ENCODE assay signal across 25 cellular contexts in genomic region chr3:154728285-154728684, GRCh38.
"Had no signal": no experiment of that assay in that cellular context is flagged by ENCODE, and none has a peak within 500 bp of the region (broad histone marks: within the 10 kb centered on the region; RNA-seq: fewer than 3 reads in every experiment).

No MANE protein-coding gene starts in this region.

- H3K9me3 ChIP-seq: gastrocnemius medialis, lower lobe of right lung, ovary, psoas muscle, sigmoid colon, spleen, thoracic aorta, tibial nerve, upper lobe of right lung, uterus had no signal

- H3K4me1 Mint-ChIP-seq: naive thymus-derived CD8-positive, alpha-beta T cell; stimulated activated memory B cell treated with anti-CD40 and anti-IgM and Interleukin-4, amounts not matched to agents 10 μg/mL and 1 μg/mL and 100 μg/mL, for 72 hours had no signal

- H3K27me3 ChIP-seq: gastrocnemius medialis, ovary, sigmoid colon, spleen, tibial nerve, upper lobe of right lung, uterus had no signal

- H3K27me3 Mint-ChIP-seq: dendritic cell treated with granulocyte-macrophage colony-stimulating factor and Interleukin-4, amounts not matched to agents 40 ng/mL and 50 ng/mL, for 4 days; naive thymus-derived CD8-positive, alpha-beta T cell; stimulated activated memory B cell treated with anti-CD40 and anti-IgM and Interleukin-4, amounts not matched to agents 10 μg/mL and 1 μg/mL and 100 μg/mL, for 72 hours; stimulated activated naive CD8-positive, alpha-beta T cell treated with anti-CD3 and anti-CD28 coated beads, Interleukin-15, Interleukin-2, amounts not matched to agents 100 ng/mL and 50 ng/mL, for 24 hours had no signal

- H3K27ac Mint-ChIP-seq: dendritic cell treated with granulocyte-macrophage colony-stimulating factor and Interleukin-4, amounts not matched to agents 40 ng/mL and 50 ng/mL, for 4 days; endodermal cell; naive thymus-derived CD8-positive, alpha-beta T cell; stimulated activated memory B cell treated with anti-CD40 and anti-IgM and Interleukin-4, amounts not matched to agents 10 μg/mL and 1 μg/mL and 100 μg/mL, for 72 hours; stimulated activated naive CD8-positive, alpha-beta T cell treated with anti-CD3 and anti-CD28 coated beads, Interleukin-15, Interleukin-2, amounts not matched to agents 100 ng/mL and 50 ng/mL, for 24 hours had no signal

- H3K9me3 Mint-ChIP-seq: endodermal cell; stimulated activated naive CD8-positive, alpha-beta T cell treated with anti-CD3 and anti-CD28 coated beads, Interleukin-15, Interleukin-2, amounts not matched to agents 100 ng/mL and 50 ng/mL, for 24 hours had no signal

- H3K27ac ChIP-seq: epithelial cell of prostate, gastrocnemius medialis, lower lobe of right lung, ovary, psoas muscle, sigmoid colon, spleen, thoracic aorta, tibial nerve, upper lobe of right lung, uterus had no signal

- DNase-seq: effector CD8-positive, alpha-beta T cell; endodermal cell; foreskin fibroblast; gastrocnemius medialis; head of caudate nucleus; left ventricle myocardium superior; lower lobe of right lung; naive thymus-derived CD8-positive, alpha-beta T cell; occipital lobe; ovary; posterior cingulate gyrus; psoas muscle; right cardiac atrium; sigmoid colon; spleen; stimulated activated CD4-positive, alpha-beta T cell treated with anti-CD3 and anti-CD28 coated beads, Interleukin-4, amount 100 ng/mL, for 4 hours; upper lobe of right lung; uterus had no signal

- ATAC-seq: esophagus mucosa; gastrocnemius medialis; left ventricle myocardium superior; lower lobe of right lung; naive thymus-derived CD8-positive, alpha-beta T cell; psoas muscle; right cardiac atrium; stimulated activated memory B cell treated with anti-CD40 and anti-IgM and Interleukin-4, amounts not matched to agents 10 μg/mL and 1 μg/mL and 100 μg/mL, for 72 hours; upper lobe of right lung had no signal

- H3K36me3 Mint-ChIP-seq: naive thymus-derived CD8-positive, alpha-beta T cell; stimulated activated memory B cell treated with anti-CD40 and anti-IgM and Interleukin-4, amounts not matched to agents 10 μg/mL and 1 μg/mL and 100 μg/mL, for 72 hours had no signal

- H3K36me3 ChIP-seq: gastrocnemius medialis, lower lobe of right lung, ovary, sigmoid colon, spleen, thoracic aorta, tibial nerve, upper lobe of right lung, uterus had no signal

- H3K4me1 ChIP-seq: gastrocnemius medialis, lower lobe of right lung, psoas muscle, sigmoid colon, spleen, tibial nerve, upper lobe of right lung, uterus had no signal

- H3K4me3 ChIP-seq: gastrocnemius medialis, lower lobe of right lung, ovary, psoas muscle, sigmoid colon, spleen, thoracic aorta, tibial nerve, upper lobe of right lung, uterus had no signal

- H3K4me3 Mint-ChIP-seq: dendritic cell treated with granulocyte-macrophage colony-stimulating factor and Interleukin-4, amounts not matched to agents 40 ng/mL and 50 ng/mL, for 4 days; endodermal cell; naive thymus-derived CD8-positive, alpha-beta T cell; stimulated activated memory B cell treated with anti-CD40 and anti-IgM and Interleukin-4, amounts not matched to agents 10 μg/mL and 1 μg/mL and 100 μg/mL, for 72 hours; stimulated activated naive CD8-positive, alpha-beta T cell treated with anti-CD3 and anti-CD28 coated beads, Interleukin-15, Interleukin-2, amounts not matched to agents 100 ng/mL and 50 ng/mL, for 24 hours had no signal
